8 cellular contexts compared by ENCODE assay signal in the genomic region with DNA sequence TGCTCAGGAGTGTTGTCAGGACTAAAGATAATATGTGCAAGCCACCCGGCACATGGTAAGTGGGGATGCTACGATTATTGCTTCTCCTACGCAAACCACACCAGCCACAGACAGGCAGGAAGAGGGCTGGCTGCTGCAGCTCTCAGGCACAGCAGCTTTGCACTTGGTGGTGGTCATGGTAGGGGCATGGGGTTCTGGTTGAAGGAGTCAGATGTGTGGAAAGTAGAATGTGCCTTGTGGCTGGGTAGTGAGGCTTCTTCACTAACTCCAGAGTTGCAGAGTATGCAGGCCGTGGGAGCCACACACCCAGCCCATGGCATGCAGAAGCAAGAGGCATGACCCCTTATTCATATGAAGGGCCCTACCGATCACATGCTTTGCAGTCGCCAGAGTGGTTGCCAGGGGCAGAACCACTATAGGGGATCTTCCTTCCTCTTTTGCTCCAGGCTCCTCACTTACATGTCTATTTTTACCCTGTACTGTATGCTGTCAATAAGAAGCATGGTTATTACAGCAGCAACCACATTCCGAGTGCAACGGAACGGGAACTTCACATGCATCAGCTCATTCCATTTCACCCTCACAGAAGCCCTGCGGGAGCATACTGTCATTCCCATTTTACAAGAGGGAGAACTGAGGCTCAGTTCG. TPM values are rescaled to one million over a fixed set of nuclear protein-coding genes. Genes with fewer than 3 reads are reported as not detected.
DNase-seq lines count a peak whose midpoint lies in the region; ATAC-seq and TF ChIP-seq lines count a peak whose summit lies in the region.

No MANE protein-coding gene starts in this region.

- H3K27ac Mint-ChIP-seq in HFFc6 (no peak overlapping the region), WTC11 (no peak overlapping the region)

- peak; percentile 95 for DNase-seq in GDM1 (lab: John Stamatoyannopoulos, UW)
- peak; percentile 99 for DNase-seq in MV-4-11 (lab: John Stamatoyannopoulos, UW)
- peak; percentile 69 for DNase-seq in activated T-cell treated with anti-CD3 and anti-CD28 coated beads for 24 hours (ENCODE audit: low read depth)
- DNase-seq in pons (ENCODE audit: low spot score), result peak; percentile 52
- no peak for DNase-seq in HFFc6
- no peak for DNase-seq in NCI-H526 treated with DMSO at 0.1 percent for 48 hours (lab: John Stamatoyannopoulos, UW)
- no peak for DNase-seq in WTC11 (ENCODE audit: low spot score)

- no peaks in the 10 kb centered on the region for H3K9me3 Mint-ChIP-seq in HFFc6
- H3K9me3 Mint-ChIP-seq in WTC11, result no peaks in the 10 kb centered on the region

- H3K4me1 Mint-ChIP-seq in HFFc6 (ENCODE audit: low read depth), result peaks cover 16% of the 10 kb centered on the region
- peaks cover 15% of the 10 kb centered on the region for H3K4me1 Mint-ChIP-seq in WTC11

- no peaks in the 10 kb centered on the region for H3K36me3 Mint-ChIP-seq in HFFc6 (ENCODE audit: low read depth)
- H3K36me3 Mint-ChIP-seq in WTC11, result no peaks in the 10 kb centered on the region

- H3K4me3 Mint-ChIP-seq in HFFc6 (no peak overlapping the region), WTC11 (no peak overlapping the region)

- POLR2A ChIA-PET in WTC11 (lab: Charles Lee), result no interaction called here

- TF ChIP-seq CTCF in HFFc6 (IDR thresholded peaks at IDR 0.05) (no peak), WTC11 (IDR thresholded peaks at IDR 0.05) (no peak)

- ATAC-seq in WTC11, result no peak
- ATAC-seq in HG02623 (IDR thresholded peaks at IDR 0.05; ENCODE audit: unreplicated experiment), result no peak

- peaks cover 5% of the 10 kb centered on the region for H3K27me3 Mint-ChIP-seq in HFFc6 (ENCODE audit: insufficient read depth)
- no peaks in the 10 kb centered on the region for H3K27me3 Mint-ChIP-seq in WTC11 (ENCODE audit: low read depth)

- CTCF ChIA-PET in WTC11 (lab: Charles Lee), result interaction anchor here (1.7 to 1.8 kb wide), 2 partner anchors 90 to 154 kb away, joined by 4 to 5 read pairs; a partner anchor contains a TSS

TF ChIP-seq in WTC11, 78 proteins besides CTCF, POLR2A, EP300 and RAD21 (continues in another document):
- no peak for TF ChIP-seq ZNF423 (CRISPR knock-in tag; IDR thresholded peaks at IDR 0.05)
- no peak for TF ChIP-seq MYBL2 (CRISPR knock-in tag; IDR thresholded peaks at IDR 0.05)
- TF ChIP-seq, protein P1, sequence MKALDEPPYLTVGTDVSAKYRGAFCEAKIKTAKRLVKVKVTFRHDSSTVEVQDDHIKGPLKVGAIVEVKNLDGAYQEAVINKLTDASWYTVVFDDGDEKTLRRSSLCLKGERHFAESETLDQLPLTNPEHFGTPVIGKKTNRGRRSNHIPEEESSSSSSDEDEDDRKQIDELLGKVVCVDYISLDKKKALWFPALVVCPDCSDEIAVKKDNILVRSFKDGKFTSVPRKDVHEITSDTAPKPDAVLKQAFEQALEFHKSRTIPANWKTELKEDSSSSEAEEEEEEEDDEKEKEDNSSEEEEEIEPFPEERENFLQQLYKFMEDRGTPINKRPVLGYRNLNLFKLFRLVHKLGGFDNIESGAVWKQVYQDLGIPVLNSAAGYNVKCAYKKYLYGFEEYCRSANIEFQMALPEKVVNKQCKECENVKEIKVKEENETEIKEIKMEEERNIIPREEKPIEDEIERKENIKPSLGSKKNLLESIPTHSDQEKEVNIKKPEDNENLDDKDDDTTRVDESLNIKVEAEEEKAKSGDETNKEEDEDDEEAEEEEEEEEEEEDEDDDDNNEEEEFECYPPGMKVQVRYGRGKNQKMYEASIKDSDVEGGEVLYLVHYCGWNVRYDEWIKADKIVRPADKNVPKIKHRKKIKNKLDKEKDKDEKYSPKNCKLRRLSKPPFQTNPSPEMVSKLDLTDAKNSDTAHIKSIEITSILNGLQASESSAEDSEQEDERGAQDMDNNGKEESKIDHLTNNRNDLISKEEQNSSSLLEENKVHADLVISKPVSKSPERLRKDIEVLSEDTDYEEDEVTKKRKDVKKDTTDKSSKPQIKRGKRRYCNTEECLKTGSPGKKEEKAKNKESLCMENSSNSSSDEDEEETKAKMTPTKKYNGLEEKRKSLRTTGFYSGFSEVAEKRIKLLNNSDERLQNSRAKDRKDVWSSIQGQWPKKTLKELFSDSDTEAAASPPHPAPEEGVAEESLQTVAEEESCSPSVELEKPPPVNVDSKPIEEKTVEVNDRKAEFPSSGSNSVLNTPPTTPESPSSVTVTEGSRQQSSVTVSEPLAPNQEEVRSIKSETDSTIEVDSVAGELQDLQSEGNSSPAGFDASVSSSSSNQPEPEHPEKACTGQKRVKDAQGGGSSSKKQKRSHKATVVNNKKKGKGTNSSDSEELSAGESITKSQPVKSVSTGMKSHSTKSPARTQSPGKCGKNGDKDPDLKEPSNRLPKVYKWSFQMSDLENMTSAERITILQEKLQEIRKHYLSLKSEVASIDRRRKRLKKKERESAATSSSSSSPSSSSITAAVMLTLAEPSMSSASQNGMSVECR (CRISPR knock-in tag; IDR thresholded peaks at IDR 0.05; ENCODE audit: borderline replicate concordance), result no peak
- no peak for TF ChIP-seq ATF1 (CRISPR knock-in tag; IDR thresholded peaks at IDR 0.05)
- TF ChIP-seq, protein P2, sequence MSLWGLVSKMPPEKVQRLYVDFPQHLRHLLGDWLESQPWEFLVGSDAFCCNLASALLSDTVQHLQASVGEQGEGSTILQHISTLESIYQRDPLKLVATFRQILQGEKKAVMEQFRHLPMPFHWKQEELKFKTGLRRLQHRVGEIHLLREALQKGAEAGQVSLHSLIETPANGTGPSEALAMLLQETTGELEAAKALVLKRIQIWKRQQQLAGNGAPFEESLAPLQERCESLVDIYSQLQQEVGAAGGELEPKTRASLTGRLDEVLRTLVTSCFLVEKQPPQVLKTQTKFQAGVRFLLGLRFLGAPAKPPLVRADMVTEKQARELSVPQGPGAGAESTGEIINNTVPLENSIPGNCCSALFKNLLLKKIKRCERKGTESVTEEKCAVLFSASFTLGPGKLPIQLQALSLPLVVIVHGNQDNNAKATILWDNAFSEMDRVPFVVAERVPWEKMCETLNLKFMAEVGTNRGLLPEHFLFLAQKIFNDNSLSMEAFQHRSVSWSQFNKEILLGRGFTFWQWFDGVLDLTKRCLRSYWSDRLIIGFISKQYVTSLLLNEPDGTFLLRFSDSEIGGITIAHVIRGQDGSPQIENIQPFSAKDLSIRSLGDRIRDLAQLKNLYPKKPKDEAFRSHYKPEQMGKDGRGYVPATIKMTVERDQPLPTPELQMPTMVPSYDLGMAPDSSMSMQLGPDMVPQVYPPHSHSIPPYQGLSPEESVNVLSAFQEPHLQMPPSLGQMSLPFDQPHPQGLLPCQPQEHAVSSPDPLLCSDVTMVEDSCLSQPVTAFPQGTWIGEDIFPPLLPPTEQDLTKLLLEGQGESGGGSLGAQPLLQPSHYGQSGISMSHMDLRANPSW (CRISPR knock-in tag; conservative IDR thresholded peaks at IDR 0.05; ENCODE audit: low read depth), result no peak
- no peak for TF ChIP-seq SP1 (CRISPR knock-in tag; conservative IDR thresholded peaks at IDR 0.05)
- no peak for TF ChIP-seq PRRX2 (CRISPR knock-in tag; IDR thresholded peaks at IDR 0.05)
- TF ChIP-seq ZNF671 (CRISPR knock-in tag; IDR thresholded peaks at IDR 0.05), result no peak
- no peak for TF ChIP-seq SMAD4 (CRISPR knock-in tag; IDR thresholded peaks at IDR 0.05)
- TF ChIP-seq, protein P3, sequence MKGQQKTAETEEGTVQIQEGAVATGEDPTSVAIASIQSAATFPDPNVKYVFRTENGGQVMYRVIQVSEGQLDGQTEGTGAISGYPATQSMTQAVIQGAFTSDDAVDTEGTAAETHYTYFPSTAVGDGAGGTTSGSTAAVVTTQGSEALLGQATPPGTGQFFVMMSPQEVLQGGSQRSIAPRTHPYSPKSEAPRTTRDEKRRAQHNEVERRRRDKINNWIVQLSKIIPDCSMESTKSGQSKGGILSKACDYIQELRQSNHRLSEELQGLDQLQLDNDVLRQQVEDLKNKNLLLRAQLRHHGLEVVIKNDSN (CRISPR knock-in tag; IDR thresholded peaks at IDR 0.05), result no peak
- TF ChIP-seq ZNF138 (CRISPR knock-in tag; conservative IDR thresholded peaks at IDR 0.05), result no peak
- no peak for TF ChIP-seq OVOL2 (CRISPR knock-in tag; IDR thresholded peaks at IDR 0.05; ENCODE audit: borderline replicate concordance)
- no peak for TF ChIP-seq NR2C2 (CRISPR knock-in tag; IDR thresholded peaks at IDR 0.05)
- TF ChIP-seq, protein P4, sequence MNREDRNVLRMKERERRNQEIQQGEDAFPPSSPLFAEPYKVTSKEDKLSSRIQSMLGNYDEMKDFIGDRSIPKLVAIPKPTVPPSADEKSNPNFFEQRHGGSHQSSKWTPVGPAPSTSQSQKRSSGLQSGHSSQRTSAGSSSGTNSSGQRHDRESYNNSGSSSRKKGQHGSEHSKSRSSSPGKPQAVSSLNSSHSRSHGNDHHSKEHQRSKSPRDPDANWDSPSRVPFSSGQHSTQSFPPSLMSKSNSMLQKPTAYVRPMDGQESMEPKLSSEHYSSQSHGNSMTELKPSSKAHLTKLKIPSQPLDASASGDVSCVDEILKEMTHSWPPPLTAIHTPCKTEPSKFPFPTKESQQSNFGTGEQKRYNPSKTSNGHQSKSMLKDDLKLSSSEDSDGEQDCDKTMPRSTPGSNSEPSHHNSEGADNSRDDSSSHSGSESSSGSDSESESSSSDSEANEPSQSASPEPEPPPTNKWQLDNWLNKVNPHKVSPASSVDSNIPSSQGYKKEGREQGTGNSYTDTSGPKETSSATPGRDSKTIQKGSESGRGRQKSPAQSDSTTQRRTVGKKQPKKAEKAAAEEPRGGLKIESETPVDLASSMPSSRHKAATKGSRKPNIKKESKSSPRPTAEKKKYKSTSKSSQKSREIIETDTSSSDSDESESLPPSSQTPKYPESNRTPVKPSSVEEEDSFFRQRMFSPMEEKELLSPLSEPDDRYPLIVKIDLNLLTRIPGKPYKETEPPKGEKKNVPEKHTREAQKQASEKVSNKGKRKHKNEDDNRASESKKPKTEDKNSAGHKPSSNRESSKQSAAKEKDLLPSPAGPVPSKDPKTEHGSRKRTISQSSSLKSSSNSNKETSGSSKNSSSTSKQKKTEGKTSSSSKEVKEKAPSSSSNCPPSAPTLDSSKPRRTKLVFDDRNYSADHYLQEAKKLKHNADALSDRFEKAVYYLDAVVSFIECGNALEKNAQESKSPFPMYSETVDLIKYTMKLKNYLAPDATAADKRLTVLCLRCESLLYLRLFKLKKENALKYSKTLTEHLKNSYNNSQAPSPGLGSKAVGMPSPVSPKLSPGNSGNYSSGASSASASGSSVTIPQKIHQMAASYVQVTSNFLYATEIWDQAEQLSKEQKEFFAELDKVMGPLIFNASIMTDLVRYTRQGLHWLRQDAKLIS (CRISPR knock-in tag; IDR thresholded peaks at IDR 0.05; ENCODE audit: borderline replicate concordance), result no peak
- TF ChIP-seq FOXJ3 (CRISPR knock-in tag; IDR thresholded peaks at IDR 0.05; ENCODE audit: borderline replicate concordance), result no peak
- no peak for TF ChIP-seq KAT7 (CRISPR knock-in tag; IDR thresholded peaks at IDR 0.05; ENCODE audit: borderline replicate concordance)

RNA-seq across cellular contexts. Expression of a gene that starts 59.2 kb away (rescaled TPM):
- total RNA-seq in HFFc6 (2021; fragmentation: NEBNext Ultra II Directional; extraction: Animal tissue kit (Norgen Biotek cat#: 25700)), result 10 to 100 TPM; 29.1 to 54.8 (median 36.8) TPM
- 36.2 to 47.8 TPM (median 42.6 TPM) in 3 replicates for total RNA-seq in WTC11 (2021)

Comparison
In these comparisons a context has a peak if more than half of its experiments do, and no peak if none do; other contexts are left out.
1. DNase-seq: peak in GDM1 (single experiment), MV-4-11 (single experiment), activated T-cell treated with anti-CD3 and anti-CD28 coated beads for 24 hours (single experiment) and pons (single experiment); none in HFFc6 (single experiment), NCI-H526 treated with DMSO at 0.1 percent for 48 hours (single experiment) and WTC11 (single experiment).